Comparison of ENCODE assay signal across 29 cellular contexts in the genomic region with DNA sequence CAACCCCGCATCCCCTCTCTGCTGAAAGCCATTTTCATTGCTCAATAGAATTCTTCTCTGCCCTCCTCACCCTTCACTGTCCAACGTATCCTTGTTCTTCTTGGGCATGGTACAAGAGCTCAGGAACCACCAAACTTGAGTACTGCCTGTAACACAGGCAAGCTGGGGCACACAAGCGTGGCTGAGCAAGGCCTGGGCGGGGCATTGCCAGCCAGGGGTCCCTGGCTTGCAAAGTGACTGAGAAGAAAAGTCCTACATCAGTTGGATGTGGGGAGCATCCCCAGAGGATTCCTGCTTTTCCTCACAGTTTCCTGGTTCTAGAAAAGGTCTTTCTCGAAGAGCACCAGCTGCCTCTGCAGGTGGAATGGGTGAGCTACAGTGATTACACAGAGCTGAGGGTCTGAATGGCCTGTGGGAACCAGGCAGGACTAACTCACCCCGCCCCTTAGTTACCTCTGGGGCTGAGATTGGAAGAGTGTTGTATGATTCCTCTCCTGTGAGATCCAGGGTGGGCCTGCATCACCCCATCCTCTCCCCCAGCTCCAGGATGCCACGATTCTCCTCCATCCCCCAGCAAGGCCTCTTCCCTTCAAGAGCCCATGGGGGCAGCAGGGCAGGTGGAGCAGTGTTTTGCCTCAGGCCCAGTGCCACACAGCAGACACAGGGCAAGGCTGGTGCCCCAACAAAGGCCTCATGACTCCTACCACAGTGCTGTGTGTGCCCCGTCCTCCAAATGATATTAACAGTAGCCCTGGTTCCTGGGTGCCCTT.
DNase-seq lines count a peak whose midpoint lies in the region; ATAC-seq and TF ChIP-seq lines count a peak whose summit lies in the region.
"Had no signal": no experiment of that assay in that cellular context is flagged by ENCODE, and none has a peak within 500 bp of the region (broad histone marks: within the 10 kb centered on the region; RNA-seq: fewer than 3 reads in every experiment).

No MANE protein-coding gene starts in this region.

- H3K36me3 ChIP-seq in cardiac muscle cell, result no peaks in the 10 kb centered on the region
- H3K36me3 ChIP-seq in WERI-Rb-1, result no peaks in the 10 kb centered on the region
- no peaks in the 10 kb centered on the region for H3K36me3 ChIP-seq in suprapubic skin
- H3K36me3 ChIP-seq: left lung, thoracic aorta, uterus had no signal

- intact Hi-C loops in Right ventricle myocardium inferior (cut with DNase I), result no loop called here

- H3K4me1 ChIP-seq in cardiac muscle cell (ENCODE audit: low read depth) (no peaks in the 10 kb centered on the region), suprapubic skin (peaks cover 6% of the 10 kb centered on the region)
- H3K4me1 ChIP-seq: A549, left lung, uterus had no signal

- no peak for TF ChIP-seq POLR2A in suprapubic skin (IDR thresholded peaks at IDR 0.05)

- peak; percentile 3 for TF ChIP-seq CTCF in cardiac muscle cell (IDR thresholded peaks at IDR 0.05; ENCODE audit: low read depth, low read length)
- TF ChIP-seq CTCF in WERI-Rb-1 (IDR thresholded peaks at IDR 0.05; ENCODE audit: low read depth, low read length), result peak; percentile 34; the same call in 1 of the 2 replicates
- no peak for TF ChIP-seq CTCF in glutamatergic neuron (IDR thresholded peaks at IDR 0.05; ENCODE audit: partially characterized antibody, unreplicated experiment)
- TF ChIP-seq CTCF in suprapubic skin (IDR thresholded peaks at IDR 0.05), result no peak

- 85% methylated on average over 6 of the region's 8 CpGs for WGBS in suprapubic skin

- peaks cover 6% of the 10 kb centered on the region for H3K4me1 Mint-ChIP-seq in glutamatergic neuron (ENCODE audit: low read depth, unreplicated experiment)
- H3K4me1 Mint-ChIP-seq: activated naive CD8-positive, alpha-beta T cell treated with anti-CD3 and anti-CD28 coated beads, Interleukin-2, amount 50 U/mL, for 24 hours; immature natural killer cell; naive thymus-derived CD8-positive, alpha-beta T cell had no signal

- no peak overlapping the region for H3K4me3 ChIP-seq in cardiac muscle cell
- no peak overlapping the region for H3K4me3 ChIP-seq in WERI-Rb-1 (ENCODE audit: low read depth, low read length)
- H3K4me3 ChIP-seq in suprapubic skin, result no peak overlapping the region
- H3K4me3 ChIP-seq: A549, left lung, thoracic aorta, uterus had no signal

- no peaks in the 10 kb centered on the region for H3K27me3 ChIP-seq in cardiac muscle cell
- no peaks in the 10 kb centered on the region for H3K27me3 ChIP-seq in WERI-Rb-1 (ENCODE audit: insufficient read depth, low read depth, severe bottlenecking)
- peaks cover 6% of the 10 kb centered on the region for H3K27me3 ChIP-seq in suprapubic skin
- H3K27me3 ChIP-seq: uterus had no signal

- peak overlapping the region; percentile 11 for H3K4me3 Mint-ChIP-seq in glutamatergic neuron (ENCODE audit: unreplicated experiment)
- H3K4me3 Mint-ChIP-seq: activated naive CD8-positive, alpha-beta T cell treated with anti-CD3 and anti-CD28 coated beads, Interleukin-2, amount 50 U/mL, for 24 hours; immature natural killer cell; naive thymus-derived CD8-positive, alpha-beta T cell; T-helper 2 cell treated with Interferon-gamma antibody and Interleukin-4, amounts not matched to agents 5 μg/mL and 100 μg/mL, for 36 hours had no signal

- no peak overlapping the region for H3K27ac ChIP-seq in cardiac muscle cell
- no peak overlapping the region for H3K27ac ChIP-seq in WERI-Rb-1
- no peak overlapping the region for H3K27ac ChIP-seq in suprapubic skin
- H3K27ac ChIP-seq: A549, left lung, thoracic aorta, uterus had no signal

- H3K27ac Mint-ChIP-seq in glutamatergic neuron (ENCODE audit: unreplicated experiment), result no peak overlapping the region
- H3K27ac Mint-ChIP-seq: activated naive CD8-positive, alpha-beta T cell treated with anti-CD3 and anti-CD28 coated beads, Interleukin-2, amount 50 U/mL, for 24 hours; immature natural killer cell; naive thymus-derived CD8-positive, alpha-beta T cell; T-helper 2 cell treated with Interferon-gamma antibody and Interleukin-4, amounts not matched to agents 5 μg/mL and 100 μg/mL, for 36 hours had no signal

- no peak for ATAC-seq in Right ventricle myocardium inferior
- ATAC-seq: A549; activated naive CD8-positive, alpha-beta T cell treated with anti-CD3 and anti-CD28 coated beads, Interleukin-2, amount 50 U/mL, for 24 hours; left lung; naive thymus-derived CD8-positive, alpha-beta T cell had no signal

- H3K36me3 Mint-ChIP-seq in glutamatergic neuron (ENCODE audit: unreplicated experiment), result peaks cover 8% of the 10 kb centered on the region
- H3K36me3 Mint-ChIP-seq: immature natural killer cell; naive thymus-derived CD8-positive, alpha-beta T cell had no signal

- no peaks in the 10 kb centered on the region for H3K9me3 ChIP-seq in cardiac muscle cell (ENCODE audit: low read depth)
- no peaks in the 10 kb centered on the region for H3K9me3 ChIP-seq in WERI-Rb-1 (ENCODE audit: severe bottlenecking)
- H3K9me3 ChIP-seq in suprapubic skin, result no peaks in the 10 kb centered on the region
- H3K9me3 ChIP-seq: A549, left lung, thoracic aorta, uterus had no signal

- no peak for TF ChIP-seq EP300 in suprapubic skin (IDR thresholded peaks at IDR 0.05)

- DNase-seq in cardiac muscle cell (ENCODE audit: low read depth in 1 of 2, low spot score in 1 of 2) (no peak), Right ventricle myocardium inferior (ENCODE audit: missing footprints) (no peak), WERI-Rb-1 (no peak), glutamatergic neuron (no peak), suprapubic skin (ENCODE audit: low spot score in 2 of 2) (no peak), mucosa of gallbladder (ENCODE audit: low spot score) (no peak), NCI-H446 treated with DMSO at 0.1 percent for 48 hours (lab: John Stamatoyannopoulos, UW) (no peak)
- no peak for DNase-seq in effector CD4-positive, alpha-beta T cell
- DNase-seq: activated CD4-positive, alpha-beta T cell treated with anti-CD3 and anti-CD28 coated beads for 48 hours; activated gamma-delta T cell treated with Interleukin-2 at 50 U/mL for 16 hours; activated naive CD8-positive, alpha-beta T cell treated with anti-CD3 and anti-CD28 coated beads, Interleukin-2, amount 50 U/mL, for 24 hours; activated T-cell treated with anti-CD3 and anti-CD28 coated beads, Interleukin-2, amount 50 U/mL, for 1 hour; C1 segment of cervical spinal cord; cerebellar nuclear complex; COR-L47; hippocampal formation; immature natural killer cell; left lung; midbrain; naive thymus-derived CD8-positive, alpha-beta T cell; NCI-H1436; NCI-H2081 treated with DMSO at 0.1 percent for 48 hours; occipital lobe; Right ventricle myocardium superior; stimulated activated naive CD4-positive, alpha-beta T cell; uterus had no signal

- peaks cover 3% of the 10 kb centered on the region for H3K9me3 Mint-ChIP-seq in glutamatergic neuron (ENCODE audit: unreplicated experiment)
- H3K9me3 Mint-ChIP-seq: activated naive CD8-positive, alpha-beta T cell treated with anti-CD3 and anti-CD28 coated beads, Interleukin-2, amount 50 U/mL, for 24 hours; immature natural killer cell; naive thymus-derived CD8-positive, alpha-beta T cell; T-helper 2 cell treated with Interferon-gamma antibody and Interleukin-4, amounts not matched to agents 5 μg/mL and 100 μg/mL, for 36 hours had no signal

- no peaks in the 10 kb centered on the region for H3K27me3 Mint-ChIP-seq in glutamatergic neuron (ENCODE audit: unreplicated experiment)

Comparison
In these comparisons a context has a peak if more than half of its experiments do, and no peak if none do; other contexts are left out.
1. CTCF ChIP-seq: peak in cardiac muscle cell (single experiment) and WERI-Rb-1 (single experiment); none in glutamatergic neuron (single experiment) and suprapubic skin (0 of 2).